In genomic region chr7:44990520-44991023, GRCh38 we compare ENCODE assay signal across 11 cellular contexts. TPM values are rescaled to one million over a fixed set of nuclear protein-coding genes. Genes with fewer than 3 reads are reported as not detected.
DNase-seq lines count a peak whose midpoint lies in the region; ATAC-seq and TF ChIP-seq lines count a peak whose summit lies in the region.
"Had no signal": no experiment of that assay in that cellular context is flagged by ENCODE, and none has a peak within 500 bp of the region (broad histone marks: within the 10 kb centered on the region; RNA-seq: fewer than 3 reads in every experiment).

No MANE protein-coding gene starts in this region.

- in situ Hi-C loops in GM13976 (cut with MboI; ENCODE audit: low sequenced_read_pairs, unreplicated experiment), result no loop called here

- H3K27ac Mint-ChIP-seq in brain, result peak overlapping the region; percentile 35 to 97 (median 85)

- DNase-seq in AG04450 (ENCODE audit: low read depth, low spot score) (peak; percentile 29), M059J (ENCODE audit: low read depth) (peak; percentile 87), left kidney (ENCODE audit: low read depth, low spot score) (peak; percentile 12), globus pallidus (ENCODE audit: low spot score) (no peak), GM13976 (ENCODE audit: low spot score) (no peak), GM10248 (ENCODE audit: extremely low spot score) (no peak)
- DNase-seq: sigmoid colon; stimulated activated naive CD4-positive, alpha-beta T cell treated with Interleukin-2 at 50 U/mL for 16 hours had no signal

- H3K36me3 Mint-ChIP-seq in brain, result peaks cover 8% of the 10 kb centered on the region
- H3K36me3 Mint-ChIP-seq: IgD-negative memory B cell had no signal

- no peak overlapping the region for H3K4me3 ChIP-seq in AG04450 (ENCODE audit: low read depth, low read length)
- H3K4me3 ChIP-seq: sigmoid colon had no signal

- no peaks in the 10 kb centered on the region for H3K9me3 ChIP-seq in AG04450 (ENCODE audit: control insufficient read depth, insufficient read depth, low read length)
- H3K9me3 ChIP-seq: sigmoid colon had no signal

- peak overlapping the region; percentile 93 for H3K27ac ChIP-seq in AG04450 (ENCODE audit: low read depth, low read length)
- H3K27ac ChIP-seq: sigmoid colon had no signal

- no peaks in the 10 kb centered on the region for H3K27me3 ChIP-seq in AG04450 (ENCODE audit: control insufficient read depth, insufficient read depth, low read length)
- H3K27me3 ChIP-seq: sigmoid colon had no signal

- CTCF ChIA-PET in AG04450 (lab: Charles Lee) (interaction anchor here (0.6 to 0.9 kb wide), 3 partner anchors 17 to 144 kb away, joined by 3 read pairs; no protein-coding TSS in a partner anchor), GM10248 (lab: Yijun Ruan, JAX) (interaction anchor here (2.6 to 3.6 kb wide), 2 partner anchors 8 to 9 kb away, joined by 11 to 18 read pairs; partner anchors contain the start of gene CCM2)

- peak overlapping the region in 3 of 5 experiments; percentile 1 to 49 (median 15) for H3K4me3 Mint-ChIP-seq in brain
- H3K4me3 Mint-ChIP-seq: IgD-negative memory B cell had no signal

- TF ChIP-seq CTCF in AG04450 (IDR thresholded peaks at IDR 0.05; ENCODE audit: low read depth, low read length), result no peak
- TF ChIP-seq CTCF in brain (conservative IDR thresholded peaks at IDR 0.05), result no peak
- TF ChIP-seq CTCF in GM13976 (IDR thresholded peaks at IDR 0.05; ENCODE audit: borderline replicate concordance, control extremely low read depth, extremely low read depth, insufficient read depth, missing control alignments), result no peak
- no peak for TF ChIP-seq CTCF in GM10248 (IDR thresholded peaks at IDR 0.05; ENCODE audit: control extremely low read depth, extremely low read depth, low read depth, missing control alignments)

- peaks cover 46% of the 10 kb centered on the region for H3K4me1 Mint-ChIP-seq in brain

- no peaks in the 10 kb centered on the region for H3K9me3 Mint-ChIP-seq in brain
- H3K9me3 Mint-ChIP-seq: IgD-negative memory B cell had no signal

- POLR2A ChIA-PET in AG04450 (lab: Yijun Ruan, JAX) (interaction anchor here (1.4 kb wide), 1 partner anchor 105 kb away, joined by 4 read pairs; the partner anchor contains the start of gene PURB), GM10248 (lab: Yijun Ruan, JAX) (interaction anchor here (2.0 kb wide), 1 partner anchor 11 kb away, joined by 4 read pairs; no protein-coding TSS in a partner anchor)

- H3K27me3 Mint-ChIP-seq in brain, result peaks cover 5% of the 10 kb centered on the region
- H3K27me3 Mint-ChIP-seq: IgD-negative memory B cell had no signal

- no peak for ATAC-seq in GM18502 (IDR thresholded peaks at IDR 0.05; ENCODE audit: poor library complexity, unreplicated experiment)

RNA-seq across cellular contexts. Expression of gene CCM2, which starts 9.4 kb away (rescaled TPM):
- 24.7 and 40.6 TPM in 2 replicates for polyA plus RNA-seq in AG04450 (2011; rRNA removed)
- polyA minus RNA-seq in AG04450 (2011; rRNA and poly(A)+ RNA removed), result 35.8 and 59.6 TPM in 2 replicates
- 44.4 and 71.1 TPM in 2 replicates for total RNA-seq in M059J (2014; rRNA removed; shearing (Covaris generic))
- 75.0 TPM for polyA plus RNA-seq in brain (ENCODE audit: insufficient read depth, low read depth, low replicate concordance)

RNA-seq across cellular contexts. Expression of gene MYO1G, which starts 11.8 kb away (rescaled TPM):
- polyA plus RNA-seq in AG04450 (2011; rRNA removed), result not detected in 2 replicates
- polyA minus RNA-seq in AG04450 (2011; rRNA and poly(A)+ RNA removed), result 0.09 TPM in 1 of 2 replicates, not detected in the other
- not detected in 2 replicates for total RNA-seq in M059J (2014; rRNA removed; shearing (Covaris generic))
- 0.17 TPM for polyA plus RNA-seq in brain (ENCODE audit: insufficient read depth, low read depth, low replicate concordance)

Comparison
In these comparisons a context has a peak if more than half of its experiments do, and no peak if none do; other contexts are left out.
1. DNase-seq: peak in AG04450 (single experiment), M059J (single experiment) and left kidney (single experiment); none in globus pallidus (single experiment), GM13976 (single experiment) and GM10248 (single experiment).